ENCODE assay signal across 27 cellular contexts in genomic region chr16:29021471-29021870, GRCh38. TPM values are rescaled to one million over a fixed set of nuclear protein-coding genes. Genes with fewer than 3 reads are reported as not detected.
DNase-seq lines count a peak whose midpoint lies in the region; ATAC-seq and TF ChIP-seq lines count a peak whose summit lies in the region.
"Had no signal": no experiment of that assay in that cellular context is flagged by ENCODE, and none has a peak within 500 bp of the region (broad histone marks: within the 10 kb centered on the region; RNA-seq: fewer than 3 reads in every experiment).

No MANE protein-coding gene starts in this region.

- intact Hi-C loops in CD4-positive, alpha-beta T cell (cut with DNase I, micrococcal nuclease) = no loop called here
- intact Hi-C loops in activated CD8-positive, alpha-beta T cell treated with anti-CD3 and anti-CD28 coated beads for 36 hours (cut with micrococcal nuclease) = no loop called here
- intact Hi-C loops in naive thymus-derived CD4-positive, alpha-beta T cell (cut with micrococcal nuclease) = loop anchor here in 1 of 2 donors (1.0 kb wide), 2 partner anchors 8 to 12 kb away; no protein-coding TSS in a partner anchor
- intact Hi-C loops in transverse colon (cut with DNase I; ENCODE audit: low total_unique reads) = no loop called here

- no peaks in the 10 kb centered on the region for H3K9me3 ChIP-seq in CD4-positive, alpha-beta T cell (ENCODE audit: control insufficient read depth, low read length)
- no peaks in the 10 kb centered on the region for H3K9me3 ChIP-seq in naive thymus-derived CD4-positive, alpha-beta T cell (ENCODE audit: control insufficient read depth in 2 of 3, low read length in 3 of 3)
- no peaks in the 10 kb centered on the region for H3K9me3 ChIP-seq in transverse colon
- H3K9me3 ChIP-seq: A549, breast epithelium, Caco-2, upper lobe of left lung had no signal

- no peaks in the 10 kb centered on the region for H3K27me3 ChIP-seq in CD4-positive, alpha-beta T cell (ENCODE audit: control insufficient read depth, insufficient read depth, low read length)
- H3K27me3 ChIP-seq in naive thymus-derived CD4-positive, alpha-beta T cell (ENCODE audit: control insufficient read depth in 2 of 2, insufficient read depth in 2 of 2, low read length in 2 of 2) = no peaks in the 10 kb centered on the region
- H3K27me3 ChIP-seq in transverse colon = no peaks in the 10 kb centered on the region
- H3K27me3 ChIP-seq: breast epithelium, upper lobe of left lung had no signal

- ATAC-seq in activated CD8-positive, alpha-beta memory T cell treated with anti-CD3 and anti-CD28 coated beads, Interleukin-2, amount 10 ng/mL, durations not matched to agents 7 days and 5 days = no peak
- peak; percentile 65 for ATAC-seq in CD4-positive, alpha-beta T cell (ENCODE audit: poor library complexity)
- ATAC-seq in activated CD8-positive, alpha-beta T cell treated with anti-CD3 and anti-CD28 coated beads for 36 hours = peak; percentile 42
- ATAC-seq in naive thymus-derived CD4-positive, alpha-beta T cell = peak; percentile 49
- ATAC-seq in GM19035 (IDR thresholded peaks at IDR 0.05; ENCODE audit: unreplicated experiment) = no peak
- ATAC-seq: A549, Right ventricle myocardium inferior, WTC11 had no signal

- no peaks in the 10 kb centered on the region for H3K27me3 Mint-ChIP-seq in activated CD8-positive, alpha-beta memory T cell treated with anti-CD3 and anti-CD28 coated beads, Interleukin-2, amount 10 ng/mL, durations not matched to agents 7 days and 5 days
- no peaks in the 10 kb centered on the region for H3K27me3 Mint-ChIP-seq in CD4-positive, alpha-beta T cell
- no peaks in the 10 kb centered on the region for H3K27me3 Mint-ChIP-seq in activated CD8-positive, alpha-beta T cell treated with anti-CD3 and anti-CD28 coated beads for 36 hours
- H3K27me3 Mint-ChIP-seq in naive thymus-derived CD4-positive, alpha-beta T cell = no peaks in the 10 kb centered on the region

- no peak for TF ChIP-seq EP300 in transverse colon (IDR thresholded peaks at IDR 0.05; ENCODE audit: low read depth)

- in situ Hi-C loops in transverse colon (cut with MboI; ENCODE audit: low pct_ligation_motif_present in 1 of 4, low pct_unique_long_range_greater_than_20kb in 1 of 4, low sequenced_read_pairs in 3 of 4) = no loop called here

- no peak for TF ChIP-seq POLR2A in transverse colon (IDR thresholded peaks at IDR 0.05)

- H3K4me3 Mint-ChIP-seq in activated CD8-positive, alpha-beta memory T cell treated with anti-CD3 and anti-CD28 coated beads, Interleukin-2, amount 10 ng/mL, durations not matched to agents 7 days and 5 days = no peak overlapping the region
- H3K4me3 Mint-ChIP-seq in CD4-positive, alpha-beta T cell = peak overlapping the region; percentile 64
- H3K4me3 Mint-ChIP-seq in activated CD8-positive, alpha-beta T cell treated with anti-CD3 and anti-CD28 coated beads for 36 hours = peak overlapping the region; percentile 38
- peak overlapping the region; percentile 36 to 85 (median 66) for H3K4me3 Mint-ChIP-seq in naive thymus-derived CD4-positive, alpha-beta T cell
- H3K4me3 Mint-ChIP-seq: WTC11 had no signal

- peak overlapping the region; percentile 58 for H3K27ac Mint-ChIP-seq in activated CD8-positive, alpha-beta memory T cell treated with anti-CD3 and anti-CD28 coated beads, Interleukin-2, amount 10 ng/mL, durations not matched to agents 7 days and 5 days
- peak overlapping the region; percentile 80 for H3K27ac Mint-ChIP-seq in CD4-positive, alpha-beta T cell
- peak overlapping the region; percentile 96 for H3K27ac Mint-ChIP-seq in activated CD8-positive, alpha-beta T cell treated with anti-CD3 and anti-CD28 coated beads for 36 hours
- H3K27ac Mint-ChIP-seq in naive thymus-derived CD4-positive, alpha-beta T cell = peak overlapping the region in 8 of 9 donors; percentile 77 to 95 (median 87)
- H3K27ac Mint-ChIP-seq: WTC11 had no signal

- DNase-seq in activated CD8-positive, alpha-beta memory T cell treated with anti-CD3 and anti-CD28 coated beads, Interleukin-2, amount 10 ng/mL, durations not matched to agents 7 days and 5 days = no peak
- no peak for DNase-seq in activated CD8-positive, alpha-beta memory T cell treated with anti-CD3 and anti-CD28 coated beads, Interleukin-2, amount 50 U/mL, for 4 hours
- DNase-seq in CD4-positive, alpha-beta T cell = no peak
- no peak for DNase-seq in activated CD8-positive, alpha-beta T cell treated with anti-CD3 and anti-CD28 coated beads for 36 hours
- peak in 5 of 9 donors; percentile 22 to 52 (median 41) for DNase-seq in naive thymus-derived CD4-positive, alpha-beta T cell
- DNase-seq in transverse colon (no peak), cortex of kidney (lab: John Stamatoyannopoulos, UW) (no peak)
- DNase-seq: activated effector memory CD4-positive, alpha-beta T cell treated with Interleukin-2 at 50 U/mL for 16 hours; Caco-2; DMS79; effector memory CD4-positive, alpha-beta T cell; GF-D8; glutamatergic neuron; HCEC 1CT; islet precursor cell; NCI-H1092 treated with DMSO at 0.1 percent for 48 hours; NCI-H1930; NCI-H526; NK-92 treated with Interleukin-12 subunit alpha and Interleukin-12 subunit beta, amount 100 ng/mL, for 24 hours; occipital lobe; upper lobe of left lung had no signal

- H3K36me3 Mint-ChIP-seq in activated CD8-positive, alpha-beta memory T cell treated with anti-CD3 and anti-CD28 coated beads, Interleukin-2, amount 10 ng/mL, durations not matched to agents 7 days and 5 days = no peaks in the 10 kb centered on the region
- H3K36me3 Mint-ChIP-seq in CD4-positive, alpha-beta T cell (ENCODE audit: low read depth) = no peaks in the 10 kb centered on the region
- H3K36me3 Mint-ChIP-seq in activated CD8-positive, alpha-beta T cell treated with anti-CD3 and anti-CD28 coated beads for 36 hours (ENCODE audit: low read depth) = no peaks in the 10 kb centered on the region
- no peaks in the 10 kb centered on the region for H3K36me3 Mint-ChIP-seq in naive thymus-derived CD4-positive, alpha-beta T cell
- H3K36me3 Mint-ChIP-seq: WTC11 had no signal

- H3K4me1 Mint-ChIP-seq in activated CD8-positive, alpha-beta memory T cell treated with anti-CD3 and anti-CD28 coated beads, Interleukin-2, amount 10 ng/mL, durations not matched to agents 7 days and 5 days = peaks cover 43% of the 10 kb centered on the region
- H3K4me1 Mint-ChIP-seq in CD4-positive, alpha-beta T cell (ENCODE audit: low read depth) = peaks cover 53% of the 10 kb centered on the region
- peaks cover 78% of the 10 kb centered on the region for H3K4me1 Mint-ChIP-seq in activated CD8-positive, alpha-beta T cell treated with anti-CD3 and anti-CD28 coated beads for 36 hours (ENCODE audit: low read depth)
- peaks cover 30 to 79% (median 53%) of the 10 kb centered on the region in 7 donors for H3K4me1 Mint-ChIP-seq in naive thymus-derived CD4-positive, alpha-beta T cell
- H3K4me1 Mint-ChIP-seq: WTC11 had no signal

- H3K36me3 ChIP-seq in naive thymus-derived CD4-positive, alpha-beta T cell (ENCODE audit: control insufficient read depth in 2 of 3, insufficient read depth in 3 of 3, low read length in 3 of 3) = no peaks in the 10 kb centered on the region
- no peaks in the 10 kb centered on the region for H3K36me3 ChIP-seq in transverse colon
- H3K36me3 ChIP-seq: breast epithelium, upper lobe of left lung had no signal

- no peaks in the 10 kb centered on the region for H3K9me3 Mint-ChIP-seq in activated CD8-positive, alpha-beta memory T cell treated with anti-CD3 and anti-CD28 coated beads, Interleukin-2, amount 10 ng/mL, durations not matched to agents 7 days and 5 days (ENCODE audit: low read depth)
- H3K9me3 Mint-ChIP-seq in CD4-positive, alpha-beta T cell = no peaks in the 10 kb centered on the region
- no peaks in the 10 kb centered on the region for H3K9me3 Mint-ChIP-seq in activated CD8-positive, alpha-beta T cell treated with anti-CD3 and anti-CD28 coated beads for 36 hours
- peaks cover 0 to 1% (median 0%) of the 10 kb centered on the region in 11 donors for H3K9me3 Mint-ChIP-seq in naive thymus-derived CD4-positive, alpha-beta T cell
- H3K9me3 Mint-ChIP-seq: WTC11 had no signal

- TF ChIP-seq CTCF in CD4-positive, alpha-beta T cell (IDR thresholded peaks at IDR 0.05) = no peak
- TF ChIP-seq CTCF in activated CD8-positive, alpha-beta T cell treated with anti-CD3 and anti-CD28 coated beads for 36 hours (IDR thresholded peaks at IDR 0.05) = no peak
- no peak for TF ChIP-seq CTCF in transverse colon (IDR thresholded peaks at IDR 0.05)

- peaks cover 14 to 39% of the 10 kb centered on the region in 2 donors for H3K4me1 ChIP-seq in naive thymus-derived CD4-positive, alpha-beta T cell (ENCODE audit: control insufficient read depth in 2 of 2, insufficient read depth in 2 of 2, low read length in 2 of 2)
- H3K4me1 ChIP-seq in transverse colon = no peaks in the 10 kb centered on the region
- H3K4me1 ChIP-seq: breast epithelium, Caco-2, upper lobe of left lung had no signal

- H3K4me3 ChIP-seq in naive thymus-derived CD4-positive, alpha-beta T cell (ENCODE audit: low read length) = no peak overlapping the region
- no peak overlapping the region for H3K4me3 ChIP-seq in transverse colon
- H3K4me3 ChIP-seq: A549, breast epithelium, PC-9, upper lobe of left lung had no signal

- 58 to 71% methylated on average over 11 of the region's 11 CpGs for WGBS in transverse colon (ENCODE audit: low coverage in 1 of 2), 2 donors

- POLR2A ChIA-PET in CD4-positive, alpha-beta T cell (lab: Charles Lee) = interaction anchor here (1.0 to 9.4 kb wide), 11 partner anchors 9 to 527 kb away, joined by 3 to 100 read pairs (median 8); partner anchors contain the start of genes APOBR, LAT, NFATC2IP and SPNS1
- POLR2A ChIA-PET in activated CD8-positive, alpha-beta T cell treated with anti-CD3 and anti-CD28 coated beads for 36 hours (lab: Charles Lee) = interaction anchor here (0.6 to 7.0 kb wide), 13 partner anchors 9 to 1132 kb away, joined by 3 to 97 read pairs (median 5); partner anchors contain the start of genes LAT, SH2B1 and SPNS1
- POLR2A ChIA-PET in naive thymus-derived CD4-positive, alpha-beta T cell (lab: Charles Lee) = interaction anchor here (0.6 to 9.4 kb wide), 9 partner anchors 9 to 465 kb away, joined by 4 to 140 read pairs (median 5); partner anchors contain the start of gene LAT

- no peak overlapping the region for H3K27ac ChIP-seq in CD4-positive, alpha-beta T cell (ENCODE audit: low read depth, low read length)
- peak overlapping the region; percentile 2 for H3K27ac ChIP-seq in naive thymus-derived CD4-positive, alpha-beta T cell (ENCODE audit: low read depth, low read length)
- no peak overlapping the region for H3K27ac ChIP-seq in transverse colon
- H3K27ac ChIP-seq: A549, breast epithelium, PC-9, upper lobe of left lung had no signal

- CTCF ChIA-PET in activated CD8-positive, alpha-beta memory T cell treated with anti-CD3 and anti-CD28 coated beads, Interleukin-2, amount 10 ng/mL, durations not matched to agents 7 days and 5 days (lab: Charles Lee) = interaction anchor here (1.1 to 2.3 kb wide), 5 partner anchors 9 to 48 kb away, joined by 3 to 11 read pairs (median 4); no protein-coding TSS in a partner anchor
- CTCF ChIA-PET in CD4-positive, alpha-beta T cell (lab: Charles Lee) = interaction anchor here (1.1 to 2.0 kb wide), 4 partner anchors 22 to 47 kb away, joined by 3 to 7 read pairs (median 4); no protein-coding TSS in a partner anchor
- CTCF ChIA-PET in activated CD8-positive, alpha-beta T cell treated with anti-CD3 and anti-CD28 coated beads for 36 hours (lab: Charles Lee) = interaction anchor here (0.6 to 1.8 kb wide), 12 partner anchors 8 to 147 kb away, joined by 3 to 9 read pairs (median 4); partner anchors contain the start of gene LAT
- CTCF ChIA-PET in naive thymus-derived CD4-positive, alpha-beta T cell (lab: Charles Lee) = interaction anchor here (1.1 to 2.3 kb wide), 8 partner anchors 9 to 77 kb away, joined by 3 to 11 read pairs (median 6); partner anchors contain the start of gene LAT

RNA-seq across cellular contexts. Expression of gene LAT, which starts 36.6 kb away (rescaled TPM):
- total RNA-seq in activated CD8-positive, alpha-beta memory T cell treated with anti-CD3 and anti-CD28 coated beads, Interleukin-2, amount 10 ng/mL, durations not matched to agents 7 days and 5 days = 100 to 1,000 TPM; 200 to 236 TPM
- total RNA-seq in CD4-positive, alpha-beta T cell = 100 to 1,000 TPM; 156 to 160 TPM
- total RNA-seq in activated CD8-positive, alpha-beta T cell treated with anti-CD3 and anti-CD28 coated beads for 36 hours = 100 to 1,000 TPM; 193 to 206 TPM
- total RNA-seq in naive thymus-derived CD4-positive, alpha-beta T cell = 100 to 1,000 TPM; 179 to 476 (median 342) TPM
- polyA plus RNA-seq in naive thymus-derived CD4-positive, alpha-beta T cell = 100 to 1,000 TPM; 317 to 445 TPM
- total RNA-seq in transverse colon = 10 to 100 TPM in 1 of 4 donors, 1 to 10 TPM in 3; 5.6 to 39.6 (median 8.4) TPM

RNA-seq across cellular contexts. Expression of gene SPNS1, which starts 46.9 kb away (rescaled TPM):
- total RNA-seq in activated CD8-positive, alpha-beta memory T cell treated with anti-CD3 and anti-CD28 coated beads, Interleukin-2, amount 10 ng/mL, durations not matched to agents 7 days and 5 days = 10 to 100 TPM; 22.1 to 27.6 TPM
- total RNA-seq in CD4-positive, alpha-beta T cell = 10 to 100 TPM; 24.4 to 28.1 TPM
- 10 to 100 TPM; 14.6 to 18.2 TPM for total RNA-seq in activated CD8-positive, alpha-beta T cell treated with anti-CD3 and anti-CD28 coated beads for 36 hours
- 10 to 100 TPM; 31.1 to 47.0 (median 42.1) TPM for total RNA-seq in naive thymus-derived CD4-positive, alpha-beta T cell
- 10 to 100 TPM; 22.6 to 40.4 TPM for polyA plus RNA-seq in naive thymus-derived CD4-positive, alpha-beta T cell
- total RNA-seq in transverse colon = 10 to 100 TPM; 22.7 to 75.2 (median 28.2) TPM

Comparison
In these comparisons a context has a peak if more than half of its experiments do, and no peak if none do; other contexts are left out.
1. ATAC-seq: peak in CD4-positive, alpha-beta T cell (single experiment), activated CD8-positive, alpha-beta T cell treated with anti-CD3 and anti-CD28 coated beads for 36 hours (single experiment) and naive thymus-derived CD4-positive, alpha-beta T cell (single experiment); none in activated CD8-positive, alpha-beta memory T cell treated with anti-CD3 and anti-CD28 coated beads, Interleukin-2, amount 10 ng/mL, durations not matched to agents 7 days and 5 days (single experiment) and GM19035 (single experiment).
2. DNase-seq: peak in naive thymus-derived CD4-positive, alpha-beta T cell (5 of 9); none in activated CD8-positive, alpha-beta memory T cell treated with anti-CD3 and anti-CD28 coated beads, Interleukin-2, amount 10 ng/mL, durations not matched to agents 7 days and 5 days (single experiment), activated CD8-positive, alpha-beta memory T cell treated with anti-CD3 and anti-CD28 coated beads, Interleukin-2, amount 50 U/mL, for 4 hours (single experiment), CD4-positive, alpha-beta T cell (0 of 10), activated CD8-positive, alpha-beta T cell treated with anti-CD3 and anti-CD28 coated beads for 36 hours (single experiment), transverse colon (single experiment) and cortex of kidney (single experiment).
3. Peak in every context shown above with its lines, with median percentiles within 50 percentile points of each other: H3K27ac Mint-ChIP-seq.